Comparison of ENCODE assay signal across 14 cellular contexts in the genomic region with DNA sequence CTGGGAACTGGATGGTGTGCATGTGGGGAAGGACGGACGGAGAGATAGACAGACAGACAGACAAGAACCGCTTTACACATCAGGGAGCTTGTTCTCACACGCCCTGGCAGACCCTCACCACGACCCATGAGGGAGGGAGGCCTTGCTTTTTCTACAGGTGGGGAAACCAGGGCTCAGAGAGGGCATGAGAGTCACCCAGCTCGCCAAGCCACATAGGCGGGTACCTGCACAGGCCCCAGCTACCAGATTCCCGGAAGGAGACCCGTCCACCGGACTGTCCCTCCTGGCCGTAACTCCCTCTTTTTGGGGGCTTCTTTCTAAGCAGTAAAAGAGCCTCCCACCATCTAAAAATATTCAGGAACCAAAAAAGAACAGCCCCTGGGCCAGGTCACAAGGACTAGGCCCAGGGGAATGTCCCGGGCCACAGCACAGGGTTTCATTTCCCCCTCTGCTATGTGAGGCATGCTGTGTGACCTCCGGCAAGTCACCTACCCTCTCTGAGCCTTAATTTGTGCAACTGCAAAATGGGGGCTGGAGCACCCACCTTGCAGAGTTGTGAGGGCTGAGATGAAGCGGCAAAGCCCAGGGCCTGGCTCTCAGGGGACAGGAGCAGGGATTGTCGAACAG.
A peak's percentile ranks its signal among the peaks of the same experiment; 100 is the strongest.
DNase-seq lines count a peak whose midpoint lies in the region; ATAC-seq and TF ChIP-seq lines count a peak whose summit lies in the region.
"Had no signal": no experiment of that assay in that cellular context is flagged by ENCODE, and none has a peak within 500 bp of the region (broad histone marks: within the 10 kb centered on the region; RNA-seq: fewer than 3 reads in every experiment).

No MANE protein-coding gene starts in this region.

- H3K4me3 ChIP-seq in Karpas-422 (ENCODE audit: low read length) (no peak overlapping the region), mesenchymal stem cell (ENCODE audit: insufficient read depth in 1 of 2, low read depth in 1 of 2, low read length in 2 of 2) (no peak overlapping the region)
- H3K4me3 ChIP-seq: heart right ventricle had no signal

- H2AFZ ChIP-seq in Karpas-422 (ENCODE audit: low read length) (no peak overlapping the region), mesenchymal stem cell (ENCODE audit: low read depth, low read length) (no peak overlapping the region)

- H3K14ac ChIP-seq in mesenchymal stem cell (ENCODE audit: low read length in 2 of 2), result no peak overlapping the region

- H2AK5ac ChIP-seq in mesenchymal stem cell (ENCODE audit: low read length, severe bottlenecking), result peak overlapping the region; percentile 61

- H3K23ac ChIP-seq in mesenchymal stem cell (ENCODE audit: low read length in 2 of 2), result no peak overlapping the region

- H3K9ac ChIP-seq in Karpas-422 (ENCODE audit: low read length) (no peak overlapping the region), mesenchymal stem cell (ENCODE audit: low read length) (no peak overlapping the region)

- POLR2A ChIA-PET in GM10248 (lab: Yijun Ruan, JAX), result no interaction called here
- POLR2A ChIA-PET in T-cell (lab: Charles Lee), result no interaction called here

- H4K8ac ChIP-seq in mesenchymal stem cell (ENCODE audit: low read length), result no peak overlapping the region

- H3K27me3 ChIP-seq in Karpas-422 (ENCODE audit: low read length) (0 out of 2 replicates have a peak, but pooled peaks cover 3% of the 10 kb centered on the region), mesenchymal stem cell (ENCODE audit: control insufficient read depth in 1 of 2, insufficient read depth in 1 of 2, low read length in 2 of 2) (no peaks in the 10 kb centered on the region)
- H3K27me3 ChIP-seq: heart right ventricle had no signal

- H3K27ac ChIP-seq in Karpas-422 (ENCODE audit: low read length) (no peak overlapping the region), mesenchymal stem cell (ENCODE audit: low read length, poor library complexity, severe bottlenecking) (peak overlapping the region; percentile 85)

- peaks cover 37% of the 10 kb centered on the region for H4K20me1 ChIP-seq in Karpas-422 (ENCODE audit: insufficient read depth, low read depth, low read length)

- no peak overlapping the region for H3K27ac Mint-ChIP-seq in T-cell

- no peak overlapping the region for H2BK120ac ChIP-seq in mesenchymal stem cell (ENCODE audit: low read depth, low read length)

- DNase-seq in GM10248 (ENCODE audit: extremely low spot score) (peak; percentile 84), Karpas-422 (peak; percentile 72), mesenchymal stem cell (no peak), cortex of kidney (lab: John Stamatoyannopoulos, UW) (no peak), T-cell (no peak)
- DNase-seq: activated CD8-positive, alpha-beta memory T cell treated with anti-CD3 and anti-CD28 coated beads, Interleukin-2, amount 50 U/mL, for 48 hours; effector CD8-positive, alpha-beta T cell; heart right ventricle; PC-3; posterior cingulate gyrus; stimulated activated CD4-positive, alpha-beta T cell treated with anti-CD3 and anti-CD28 coated beads, Interleukin-2, amount 100 ng/mL, for 24 hours had no signal

- H3K4me2 ChIP-seq in Karpas-422 (ENCODE audit: low read depth, low read length, poor library complexity, severe bottlenecking), result peak overlapping the region; percentile 41
- no peak overlapping the region for H3K4me2 ChIP-seq in mesenchymal stem cell (ENCODE audit: low read length, poor library complexity, severe bottlenecking)

- peaks cover 46% of the 10 kb centered on the region for H3K79me1 ChIP-seq in mesenchymal stem cell (replicated peaks; ENCODE audit: low read length, poor library complexity, severe bottlenecking)

- no peak overlapping the region for H3K18ac ChIP-seq in mesenchymal stem cell (ENCODE audit: low read depth in 1 of 2, low read length in 2 of 2)

- H3K4me1 Mint-ChIP-seq in T-cell, result peaks cover 0 to 4% (median 0%) of the 10 kb centered on the region in 3 donors

- no peaks in the 10 kb centered on the region for H3K9me2 ChIP-seq in Karpas-422 (replicated peaks; ENCODE audit: insufficient read depth, low read length)

- 96% methylated on average over 15 of the region's 15 CpGs for WGBS in mesenchymal stem cell

- no peak overlapping the region for H4K91ac ChIP-seq in mesenchymal stem cell (ENCODE audit: low read length)

- H3K36me3 Mint-ChIP-seq in T-cell, result no peaks in the 10 kb centered on the region

- H3K79me2 ChIP-seq in Karpas-422 (ENCODE audit: low read length), result no peaks in the 10 kb centered on the region

- no peak overlapping the region for H3K4me3 Mint-ChIP-seq in T-cell

- CTCF ChIA-PET in GM10248 (lab: Yijun Ruan, JAX), result interaction anchor here (0.7 to 1.6 kb wide), 3 partner anchors 11 to 171 kb away, joined by 3 to 4 read pairs (median 3); no protein-coding TSS in a partner anchor
- CTCF ChIA-PET in T-cell (lab: Charles Lee), result no interaction called here

- H2BK12ac ChIP-seq in mesenchymal stem cell (ENCODE audit: low read length in 2 of 2), result no peak overlapping the region

- H3K4ac ChIP-seq in mesenchymal stem cell (ENCODE audit: low read depth in 1 of 2, low read length in 2 of 2), result no peak overlapping the region

- H2BK15ac ChIP-seq in mesenchymal stem cell (ENCODE audit: low read depth, poor library complexity, severe bottlenecking), result no peak overlapping the region

- H3K4me1 ChIP-seq in Karpas-422 (ENCODE audit: low read length), result peaks cover 20% of the 10 kb centered on the region
- peaks cover 41% of the 10 kb centered on the region for H3K4me1 ChIP-seq in mesenchymal stem cell (ENCODE audit: control insufficient read depth, insufficient read depth, low read depth, low read length)

- H3K9me3 ChIP-seq in Karpas-422 (ENCODE audit: low read length), result no peaks in the 10 kb centered on the region
- H3K9me3 ChIP-seq in mesenchymal stem cell (ENCODE audit: control insufficient read depth, low read length), result no peaks in the 10 kb centered on the region
- H3K9me3 ChIP-seq: heart right ventricle had no signal

- H2BK5ac ChIP-seq in mesenchymal stem cell (ENCODE audit: low read depth, low read length, poor library complexity, severe bottlenecking), result no peak overlapping the region

- H3K36me3 ChIP-seq in Karpas-422 (ENCODE audit: insufficient read depth, low read length) (no peaks in the 10 kb centered on the region), mesenchymal stem cell (ENCODE audit: control insufficient read depth in 1 of 2, insufficient read depth in 2 of 2, low read depth in 1 of 2, low read length in 2 of 2) (peaks cover 5 to 52% of the 10 kb centered on the region in 2 experiments)

- ATAC-seq in GM21423 (IDR thresholded peaks at IDR 0.05; ENCODE audit: unreplicated experiment) (peak; percentile 41), GM19395 (IDR thresholded peaks at IDR 0.05; ENCODE audit: unreplicated experiment) (no peak), T-cell (replicated peaks in 1 of 4) (no peak), GM21526 (IDR thresholded peaks at IDR 0.05; ENCODE audit: low FRiP score, unreplicated experiment) (no peak)
- ATAC-seq: PC-3 had no signal

- H3K9me3 Mint-ChIP-seq in T-cell, result no peaks in the 10 kb centered on the region

- no peak for TF ChIP-seq CTCF in GM10248 (IDR thresholded peaks at IDR 0.05; ENCODE audit: control extremely low read depth, extremely low read depth, low read depth, missing control alignments)

- H3K27me3 Mint-ChIP-seq in T-cell, result no peaks in the 10 kb centered on the region

Comparison
In these comparisons a context has a peak if more than half of its experiments do, and no peak if none do; other contexts are left out.
1. DNase-seq: peak in GM10248 (single experiment) and Karpas-422 (single experiment); none in mesenchymal stem cell (single experiment), cortex of kidney (single experiment) and T-cell (0 of 34).